ENCODE assay signal across 10 cellular contexts in genomic region chrX:106039920-106040319, GRCh38. TPM values are rescaled to one million over a fixed set of nuclear protein-coding genes. Genes with fewer than 3 reads are reported as not detected.
A peak's percentile ranks its signal among the peaks of the same experiment; 100 is the strongest.
DNase-seq lines count a peak whose midpoint lies in the region; ATAC-seq and TF ChIP-seq lines count a peak whose summit lies in the region.
"Had no signal": no experiment of that assay in that cellular context is flagged by ENCODE, and none has a peak within 500 bp of the region (broad histone marks: within the 10 kb centered on the region; RNA-seq: fewer than 3 reads in every experiment).

No MANE protein-coding gene starts in this region.

- H3K27ac ChIP-seq in adrenal gland = no peak overlapping the region
- no peak overlapping the region for H3K27ac ChIP-seq in effector memory CD4-positive, alpha-beta T cell (ENCODE audit: insufficient read depth, low read length, poor library complexity, severe bottlenecking)
- H3K27ac ChIP-seq: esophagus squamous epithelium had no signal

- peak; percentile 2 for DNase-seq in ACHN
- DNase-seq in adrenal gland = peak in 5 of 7 donors; percentile 2 to 49 (median 14)
- peak; percentile 21 for DNase-seq in kidney glomerular epithelial cell (lab: John Stamatoyannopoulos, UW)
- no peak for DNase-seq in putamen (ENCODE audit: low spot score)
- DNase-seq in DMS114 treated with DMSO at 0.1 percent for 48 hours (lab: John Stamatoyannopoulos, UW; ENCODE audit: unreplicated experiment) = no peak
- DNase-seq in effector memory CD4-positive, alpha-beta T cell = no peak
- DNase-seq: esophagus squamous epithelium, naive B cell had no signal

- TF ChIP-seq POLR2A in adrenal gland (IDR thresholded peaks at IDR 0.05) = no peak

- H3K4me3 ChIP-seq in adrenal gland = no peak overlapping the region
- H3K4me3 ChIP-seq in effector memory CD4-positive, alpha-beta T cell (ENCODE audit: insufficient read depth, low read depth, low read length, poor library complexity, severe bottlenecking) = no peak overlapping the region
- H3K4me3 ChIP-seq: esophagus squamous epithelium had no signal

- no peaks in the 10 kb centered on the region for H3K36me3 ChIP-seq in adrenal gland (replicated peaks in 1 of 2)
- H3K36me3 ChIP-seq in effector memory CD4-positive, alpha-beta T cell (ENCODE audit: control insufficient read depth, insufficient read depth, low read length) = no peaks in the 10 kb centered on the region
- H3K36me3 ChIP-seq: esophagus squamous epithelium had no signal

- H3K9me3 ChIP-seq in adrenal gland (replicated peaks in 1 of 3) = no peaks in the 10 kb centered on the region
- no peaks in the 10 kb centered on the region for H3K9me3 ChIP-seq in effector memory CD4-positive, alpha-beta T cell (ENCODE audit: control insufficient read depth, low read length)
- H3K9me3 ChIP-seq: esophagus squamous epithelium had no signal

- peak; percentile 47 for ATAC-seq in HG03432 (IDR thresholded peaks at IDR 0.05; ENCODE audit: unreplicated experiment)
- ATAC-seq in HG02642 (IDR thresholded peaks at IDR 0.05; ENCODE audit: poor library complexity, unreplicated experiment) = no peak

- no peaks in the 10 kb centered on the region for H3K4me1 ChIP-seq in adrenal gland (replicated peaks in 1 of 2)
- no peaks in the 10 kb centered on the region for H3K4me1 ChIP-seq in effector memory CD4-positive, alpha-beta T cell (ENCODE audit: control insufficient read depth, insufficient read depth, low read length, poor library complexity, severe bottlenecking)
- H3K4me1 ChIP-seq: esophagus squamous epithelium had no signal

- WGBS in adrenal gland, 4 donors = 19 to 24% (median 19%) methylated on average over 1 to 2 of the region's 2 CpGs

- in situ Hi-C loops in ACHN (cut with HindIII; ENCODE audit: low pct_ligation_motif_present, low pct_unique_long_range_greater_than_20kb, low sequenced_read_pairs) = no loop called here

- peak in 5 of 6 experiments; percentile 11 to 47 (median 36) for TF ChIP-seq CTCF in adrenal gland (IDR thresholded peaks at IDR 0.05)

- intact Hi-C loops in adrenal gland (cut with DNase I) = no loop called here

- H3K27me3 ChIP-seq in adrenal gland = peaks cover 19% of the 10 kb centered on the region
- no peaks in the 10 kb centered on the region for H3K27me3 ChIP-seq in effector memory CD4-positive, alpha-beta T cell (replicated peaks; ENCODE audit: control insufficient read depth, insufficient read depth, low read length, poor library complexity, severe bottlenecking)
- H3K27me3 ChIP-seq: esophagus squamous epithelium had no signal

RNA-seq across cellular contexts. Expression of gene SERPINA7, which starts 1.4 kb away (rescaled TPM):
- total RNA-seq in adrenal gland = under 1 TPM in 1 of 8 donors, not detected in 7; 0.22 TPM
- under 1 TPM in 1 of 3 donors, not detected in 2; 0.13 TPM for polyA plus RNA-seq in adrenal gland
- total RNA-seq: esophagus squamous epithelium had no signal

Comparison
In these comparisons a context has a peak if more than half of its experiments do, and no peak if none do; other contexts are left out.
1. DNase-seq: peak in ACHN (single experiment), adrenal gland (5 of 7) and kidney glomerular epithelial cell (single experiment); none in putamen (single experiment), DMS114 treated with DMSO at 0.1 percent for 48 hours (single experiment) and effector memory CD4-positive, alpha-beta T cell (0 of 3).